Comparison of ENCODE assay signal across 26 cellular contexts in the genomic region with DNA sequence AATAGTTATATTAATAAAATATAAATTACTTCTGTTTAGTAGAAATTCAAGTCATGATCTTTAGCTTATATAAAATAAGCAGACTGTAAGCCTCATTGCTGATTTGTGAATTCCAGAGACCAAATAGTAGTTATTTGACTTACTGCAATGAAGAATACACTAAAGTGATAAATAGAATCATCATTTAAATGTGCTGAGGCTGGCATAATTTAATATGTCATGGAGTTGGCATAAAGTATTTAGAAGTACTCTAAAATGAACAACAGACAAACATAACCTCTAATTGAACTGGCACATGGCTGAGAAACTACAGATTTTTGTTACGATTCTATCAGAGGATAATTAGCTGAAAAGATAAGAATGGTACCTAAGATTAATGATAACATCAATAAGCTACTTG. TPM values are rescaled to one million over a fixed set of nuclear protein-coding genes. Genes with fewer than 3 reads are reported as not detected.
DNase-seq lines count a peak whose midpoint lies in the region; ATAC-seq, FAIRE-seq and TF ChIP-seq lines count a peak whose summit lies in the region.
"Had no signal": no experiment of that assay in that cellular context is flagged by ENCODE, and none has a peak within 500 bp of the region (broad histone marks: within the 10 kb centered on the region; RNA-seq: fewer than 3 reads in every experiment).

No MANE protein-coding gene starts in this region.

- no peak overlapping the region for H2BK5ac ChIP-seq in IMR-90 (ENCODE audit: low read depth, low read length, poor library complexity, severe bottlenecking)

- H3K4me3 ChIP-seq in HepG2 (replicated peaks in 1 of 3; ENCODE audit: insufficient read depth in 1 of 3, low read depth in 2 of 3, low read length in 3 of 3) (no peak overlapping the region), right lobe of liver (no peak overlapping the region), IMR-90 (ENCODE audit: insufficient read depth, low read depth, low read length) (no peak overlapping the region), ascending aorta (no peak overlapping the region)
- H3K4me3 ChIP-seq: BLaER1, GM12878 had no signal

- TF ChIP-seq RAD21 in HepG2 (CRISPR knock-in tag; IDR thresholded peaks at IDR 0.05): no peak
- TF ChIP-seq RAD21 in IMR-90 (IDR thresholded peaks at IDR 0.05; ENCODE audit: low read length): no peak

- H3K9me3 ChIP-seq in HepG2 (ENCODE audit: low read length) (no peaks in the 10 kb centered on the region), right lobe of liver (no peaks in the 10 kb centered on the region), IMR-90 (ENCODE audit: control insufficient read depth, insufficient read depth, low read length) (no peaks in the 10 kb centered on the region), ascending aorta (no peaks in the 10 kb centered on the region)
- H3K9me3 ChIP-seq: BE2C, BLaER1 had no signal

- H3K18ac ChIP-seq in IMR-90 (ENCODE audit: low read depth, low read length): no peak overlapping the region

- no peak overlapping the region for H2BK120ac ChIP-seq in IMR-90 (ENCODE audit: low read depth, low read length)

- ATAC-seq in HepG2: no peak
- no peak for ATAC-seq in right lobe of liver
- no peak for ATAC-seq in IMR-90 (ENCODE audit: low read depth)
- ATAC-seq: GM12878 had no signal

- DNase-seq in HepG2 (ENCODE audit: low spot score) (no peak), right lobe of liver (no peak), IMR-90 (no peak), iPS-NIHi11 (ENCODE audit: low spot score) (no peak), ascending aorta (ENCODE audit: low spot score in 2 of 2) (no peak)
- DNase-seq: 8988T; BE2C; C1 segment of cervical spinal cord; CD4-positive, alpha-beta memory T cell; CD4-positive, CD25-positive, alpha-beta regulatory T cell; CD8-positive, alpha-beta memory T cell; COR-L47; DMS 273 treated with DMSO at 0.1 percent for 48 hours; DMS153; DMS53; DMS79; DND-41; EL; GDM1 had no signal

- WGBS in HepG2 (ENCODE audit: low lambda C conversion rate): 25% methylated on average over 1 of the region's 1 CpG
- WGBS in right lobe of liver (ENCODE audit: insufficient coverage, low coverage, low lambda C conversion rate, missing lambda C conversion rate): 50% methylated on average over 1 of the region's 1 CpG
- no CpG with 5 or more reads among the region's 1 CpG for WGBS in IMR-90 (ENCODE audit: extremely low coverage in 2 of 2, insufficient read length in 1 of 2), 2 experiments

- intact Hi-C loops in HepG2 (cut with micrococcal nuclease; ENCODE audit: unreplicated experiment): no loop called here
- intact Hi-C loops in right lobe of liver (cut with DNase I): no loop called here
- intact Hi-C loops in IMR-90 (cut with micrococcal nuclease): no loop called here
- intact Hi-C loops in ascending aorta (cut with DNase I): no loop called here

- no peaks in the 10 kb centered on the region for H3K79me1 ChIP-seq in IMR-90 (ENCODE audit: low read depth in 1 of 2, low read length in 2 of 2)

- H3K79me2 ChIP-seq in HepG2 (ENCODE audit: insufficient read depth, low read length): no peaks in the 10 kb centered on the region

- POLR2A ChIA-PET in HepG2 (lab: Yijun Ruan, JAX) (no interaction called here), IMR-90 (lab: Charles Lee; ENCODE audit: unreplicated experiment) (no interaction called here)

- CTCF ChIA-PET in HepG2 (lab: Yijun Ruan, JAX; ENCODE audit: low intra/inter-chr PET ratio, low total read pairs) (no interaction called here), IMR-90 (lab: Yijun Ruan, JAX) (no interaction called here)

- H2AK9ac ChIP-seq in IMR-90 (replicated peaks; ENCODE audit: low read depth, low read length, poor library complexity): no peak overlapping the region

- TF ChIP-seq CTCF in HepG2 (CRISPR knock-in tag; IDR thresholded peaks at IDR 0.05) (no peak), right lobe of liver (IDR thresholded peaks at IDR 0.05) (no peak), IMR-90 (conservative IDR thresholded peaks at IDR 0.05; ENCODE audit: low read depth, low read length) (no peak), ascending aorta (IDR thresholded peaks at IDR 0.05) (no peak)

- no peak overlapping the region for H3K27ac ChIP-seq in HepG2 (ENCODE audit: extremely low read length, insufficient read depth, low read length)
- no peak overlapping the region for H3K27ac ChIP-seq in right lobe of liver
- no peak overlapping the region for H3K27ac ChIP-seq in IMR-90 (ENCODE audit: insufficient read depth, low read length)
- H3K27ac ChIP-seq in ascending aorta: no peak overlapping the region
- H3K27ac ChIP-seq: BLaER1 had no signal

- H2AFZ ChIP-seq in HepG2 (ENCODE audit: low read length) (no peak overlapping the region), IMR-90 (replicated peaks; ENCODE audit: low read length, poor library complexity) (no peak overlapping the region)

- H4K20me1 ChIP-seq in HepG2 (ENCODE audit: insufficient read depth, low read length) (no peaks in the 10 kb centered on the region), IMR-90 (ENCODE audit: insufficient read depth, low read length) (no peaks in the 10 kb centered on the region)
- H4K20me1 ChIP-seq: BLaER1 had no signal

- no peak for FAIRE-seq in HepG2 (lab: Jason Lieb, UNC)
- FAIRE-seq: A204.1, GM12878, GM12892, GM18507 had no signal

- H4K8ac ChIP-seq in IMR-90 (ENCODE audit: low read depth in 2 of 2, low read length in 2 of 2): no peak overlapping the region

- no peaks in the 10 kb centered on the region for H3K9me1 ChIP-seq in IMR-90 (ENCODE audit: insufficient read depth, low read length)

- no peak overlapping the region for H3K56ac ChIP-seq in IMR-90 (ENCODE audit: extremely low read depth, insufficient read depth, low read length)

- H4K91ac ChIP-seq in IMR-90 (ENCODE audit: insufficient read depth, low read depth, low read length): no peak overlapping the region

- TF ChIP-seq EP300 in HepG2 (IDR thresholded peaks at IDR 0.05; ENCODE audit: low read depth in 2 of 2, low read length in 2 of 2): no peak
- no peak for TF ChIP-seq EP300 in HepG2 (CRISPR knock-in tag; IDR thresholded peaks at IDR 0.05; ENCODE audit: borderline replicate concordance)

- TF ChIP-seq POLR2A in HepG2 (IDR thresholded peaks at IDR 0.05; ENCODE audit: insufficient read depth in 1 of 2, low read depth in 2 of 2, low read length in 2 of 2) (no peak), right lobe of liver (IDR thresholded peaks at IDR 0.05) (no peak), IMR-90 (IDR thresholded peaks at IDR 0.05; ENCODE audit: low read depth, low read length) (no peak)

- H2AK5ac ChIP-seq in IMR-90 (ENCODE audit: low read depth, low read length): no peak overlapping the region

- H3K4ac ChIP-seq in IMR-90 (ENCODE audit: low read depth, low read length): no peak overlapping the region

- BruUV-seq in HepG2 (replicated peaks; lab: Mats Ljungman, UMichigan): no TSS peak
- BruUV-seq in IMR-90 (replicated peaks; lab: Mats Ljungman, UMichigan): no TSS peak

- H2BK15ac ChIP-seq in IMR-90 (ENCODE audit: low read depth, low read length): no peak overlapping the region

- H3K36me3 ChIP-seq in HepG2 (replicated peaks in 1 of 2; ENCODE audit: control insufficient read depth in 1 of 2, insufficient read depth in 2 of 2, low read length in 2 of 2) (no peaks in the 10 kb centered on the region), right lobe of liver (no peaks in the 10 kb centered on the region), IMR-90 (ENCODE audit: control insufficient read depth, insufficient read depth, low read length) (no peaks in the 10 kb centered on the region), ascending aorta (no peaks in the 10 kb centered on the region)
- H3K36me3 ChIP-seq: BE2C, BLaER1 had no signal

- H3K4me1 ChIP-seq in HepG2 (ENCODE audit: insufficient read depth, low read length) (no peaks in the 10 kb centered on the region), right lobe of liver (no peaks in the 10 kb centered on the region), IMR-90 (ENCODE audit: control insufficient read depth, insufficient read depth, low read length) (peaks cover 4% of the 10 kb centered on the region; the same call in 1 of the 2 replicates), ascending aorta (no peaks in the 10 kb centered on the region)
- H3K4me1 ChIP-seq: BE2C, BLaER1 had no signal

- dilution Hi-C loops in IMR-90 (cut with HindIII; ENCODE audit: low sequenced_read_pairs, unreplicated experiment): no loop called here

- no peak overlapping the region for H3K23ac ChIP-seq in IMR-90 (ENCODE audit: low read depth, low read length)

- H3K27me3 ChIP-seq in HepG2 (ENCODE audit: control insufficient read depth in 1 of 2, insufficient read depth in 2 of 2, low read length in 2 of 2): no peaks in the 10 kb centered on the region
- no peaks in the 10 kb centered on the region for H3K27me3 ChIP-seq in right lobe of liver
- no peaks in the 10 kb centered on the region for H3K27me3 ChIP-seq in IMR-90 (ENCODE audit: control insufficient read depth, insufficient read depth, low read length)
- no peaks in the 10 kb centered on the region for H3K27me3 ChIP-seq in ascending aorta
- H3K27me3 ChIP-seq: BE2C, BLaER1 had no signal

- H4K5ac ChIP-seq in IMR-90 (ENCODE audit: low read depth, low read length): no peak overlapping the region

- no peak overlapping the region for H3K9ac ChIP-seq in HepG2 (ENCODE audit: insufficient read depth, low read depth, low read length)
- no peak overlapping the region for H3K9ac ChIP-seq in IMR-90 (ENCODE audit: low read depth, low read length)
- H3K9ac ChIP-seq: BLaER1 had no signal

- H3K4me2 ChIP-seq in HepG2 (ENCODE audit: low read depth, low read length) (no peak overlapping the region), IMR-90 (ENCODE audit: low read depth, low read length) (no peak overlapping the region)
- H3K4me2 ChIP-seq: BLaER1 had no signal

- H3K14ac ChIP-seq in IMR-90 (replicated peaks; ENCODE audit: low read depth, low read length): no peak overlapping the region

- H2BK20ac ChIP-seq in IMR-90 (ENCODE audit: low read depth, low read length): no peak overlapping the region

- in situ Hi-C loops in HepG2 (cut with HindIII; ENCODE audit: extremely low pct_ligation_motif_present, low pct_unique_long_range_greater_than_20kb) (no loop called here), IMR-90 (cut with MboI; ENCODE audit: low sequenced_read_pairs) (no loop called here)

RNA-seq across cellular contexts. Expression of a gene that starts 45.7 kb away (rescaled TPM):
- total RNA-seq in HepG2 (2016; rRNA removed; fragmentation: Illumina TruSeq; extraction: Trizol) (not detected in 2 replicates), right lobe of liver (1 to 10 TPM in 2 of 6 experiments, under 1 TPM in 4; 0.10 to 4.3 (median 0.90) TPM), IMR-90 (2012; rRNA removed) (65.1 and 97.8 TPM in 2 replicates), ascending aorta (34.0 TPM)
- total RNA-seq in HepG2 (2016; cell fraction: cytosol; rRNA removed; fragmentation: Illumina TruSeq; extraction: Trizol; ENCODE audit: low read depth): not detected in 2 replicates
- 0.01 TPM in 1 of 2 replicates, not detected in the other for total RNA-seq in HepG2 (2016; cell fraction: insoluble cytoplasmic fraction; rRNA removed; fragmentation: Illumina TruSeq; extraction: Trizol)
- total RNA-seq in HepG2 (2016; cell fraction: membrane; rRNA removed; fragmentation: Illumina TruSeq; extraction: Trizol): not detected in 2 replicates
- not detected in 2 replicates for total RNA-seq in HepG2 (2016; cell fraction: nucleus; rRNA removed; fragmentation: Illumina TruSeq; extraction: Trizol)
- polyA plus RNA-seq in HepG2 (2011; rRNA removed) (not detected in 2 replicates), IMR-90 (2012; rRNA removed) (25.4 and 33.7 TPM in 2 replicates)
- not detected in 2 replicates for polyA plus RNA-seq in HepG2 (2011; cell fraction: cytosol; rRNA removed)
- polyA plus RNA-seq in HepG2 (2011; cell fraction: nucleus; rRNA removed): not detected in 2 replicates
- not detected in 2 replicates for polyA plus RNA-seq in HepG2 (2012)
- polyA plus RNA-seq in HepG2 (2016; cell fraction: cytosol; fragmentation: Illumina TruSeq; extraction: Trizol; ENCODE audit: low read depth): not detected in 2 replicates
- not detected in 2 replicates for polyA plus RNA-seq in HepG2 (2016; cell fraction: insoluble cytoplasmic fraction; fragmentation: Illumina TruSeq; extraction: Trizol; ENCODE audit: low read depth)
- not detected in 2 replicates for polyA plus RNA-seq in HepG2 (2016; cell fraction: membrane; fragmentation: Illumina TruSeq; extraction: Trizol; ENCODE audit: low read depth)
- polyA plus RNA-seq in HepG2 (2016; cell fraction: nucleus; fragmentation: Illumina TruSeq; extraction: Trizol; ENCODE audit: insufficient read depth, low read depth): not detected in 2 replicates
- polyA minus RNA-seq in HepG2 (2011; rRNA and poly(A)+ RNA removed; ENCODE audit: low replicate concordance): 0.02 TPM in 1 of 2 replicates, not detected in the other
- polyA minus RNA-seq in HepG2 (2011; cell fraction: cytosol; rRNA and poly(A)+ RNA removed): not detected in 2 replicates
- not detected in 2 replicates for polyA minus RNA-seq in HepG2 (2011; cell fraction: nucleus; rRNA and poly(A)+ RNA removed)
- 5.9 and 21.2 TPM in 2 replicates for polyA plus RNA-seq in IMR-90 (2012; cell fraction: cytosol; rRNA removed)
- 2.9 and 21.1 TPM in 2 replicates for polyA plus RNA-seq in IMR-90 (2012; cell fraction: nucleus; rRNA removed; ENCODE audit: low replicate concordance)
- total RNA-seq: CD4-positive, alpha-beta memory T cell; CD4-positive, CD25-positive, alpha-beta regulatory T cell; CD8-positive, alpha-beta memory T cell; G401; GM12878 had no signal
- polyA plus RNA-seq: CD14-positive monocyte; CD4-positive, alpha-beta memory T cell; CD4-positive, CD25-positive, alpha-beta regulatory T cell; CD8-positive, alpha-beta memory T cell; GM12878 had no signal
